In the genomic region with DNA sequence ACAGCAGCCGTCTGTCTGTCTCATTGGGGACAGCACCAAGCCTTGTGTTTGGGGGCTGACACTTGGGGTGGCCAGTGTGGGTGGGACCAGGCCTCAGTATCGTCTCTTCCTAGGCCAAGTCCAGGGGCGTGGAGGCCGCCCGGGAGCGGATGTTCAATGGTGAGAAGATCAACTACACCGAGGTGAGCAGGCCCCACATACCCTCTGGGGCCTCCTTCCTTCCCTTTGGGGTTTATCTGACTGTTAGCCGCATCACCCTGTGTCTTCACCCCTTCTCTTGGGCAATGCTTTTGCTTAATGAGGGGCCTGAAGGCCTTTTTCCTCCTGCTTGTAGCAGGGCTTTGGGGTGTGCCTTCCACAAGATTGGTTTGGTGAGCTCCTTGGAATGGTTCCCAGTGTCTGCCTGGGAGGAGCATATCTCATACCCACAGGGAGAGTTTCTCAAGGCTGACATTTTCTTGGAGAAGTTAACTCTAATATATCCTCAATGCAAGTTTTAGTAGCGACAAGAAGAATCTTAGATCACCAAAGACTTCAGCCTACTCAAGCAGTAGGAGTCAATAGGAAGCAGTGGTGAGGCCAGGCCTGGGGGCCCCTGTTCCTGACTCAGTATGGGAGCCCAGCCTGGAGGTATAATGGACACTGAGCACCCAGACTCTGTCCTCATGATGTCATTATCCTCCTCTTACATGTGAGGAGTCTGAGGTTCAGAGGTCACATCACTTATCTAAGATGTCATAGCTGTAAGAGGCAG, we compare ENCODE assay signal across 1 cellular context.
TF ChIP-seq lines count a peak whose summit lies in the region.

No MANE protein-coding gene starts in this region.

TF ChIP-seq in HepG2, 621 proteins besides CTCF, POLR2A, EP300 and RAD21:
- TF ChIP-seq ZNF577 (CRISPR knock-in tag; IDR thresholded peaks at IDR 0.05; ENCODE audit: borderline replicate concordance, low read depth) (no peak), ZBTB21 (CRISPR knock-in tag; IDR thresholded peaks at IDR 0.05) (peak; percentile 79)
